Comparison of ENCODE assay signal across 9 cellular contexts in the genomic region with DNA sequence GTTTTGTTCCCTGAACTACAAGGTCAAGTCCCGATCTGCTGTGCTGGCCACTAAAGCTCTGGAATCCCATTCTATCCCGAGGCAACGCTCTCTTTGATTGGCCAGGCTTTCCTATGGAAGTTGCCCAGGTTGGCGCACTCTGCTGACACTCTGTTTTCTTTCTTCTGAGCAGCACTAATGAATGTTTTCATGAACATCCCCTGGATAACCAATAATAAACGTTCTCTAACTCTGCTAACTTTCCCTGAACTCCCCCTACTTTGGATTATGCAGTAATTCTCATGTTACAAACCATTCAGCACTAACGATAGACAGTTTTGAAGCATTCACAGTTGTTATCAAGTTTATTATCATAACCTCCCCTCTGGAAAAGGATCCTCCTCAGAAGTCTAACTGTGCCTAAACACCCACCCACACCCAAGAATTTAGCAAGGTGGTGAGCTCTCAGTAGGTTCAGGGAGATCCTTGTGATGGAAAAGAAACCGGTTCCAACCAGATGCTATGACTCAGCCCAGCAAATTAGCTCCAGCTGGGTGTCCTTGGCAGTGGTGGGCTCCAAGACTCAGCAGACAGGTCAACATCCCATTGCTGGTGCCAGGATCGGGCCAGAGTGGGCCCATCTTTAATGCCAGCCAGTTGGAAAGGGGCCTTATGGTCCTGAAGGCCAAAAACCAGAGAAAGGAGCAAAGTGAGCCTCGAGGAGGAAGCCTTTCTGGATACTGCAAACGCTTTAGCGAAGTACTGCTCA.
DNase-seq lines count a peak whose midpoint lies in the region; ATAC-seq and TF ChIP-seq lines count a peak whose summit lies in the region.
"Had no signal": no experiment of that assay in that cellular context is flagged by ENCODE, and none has a peak within 500 bp of the region (broad histone marks: within the 10 kb centered on the region; RNA-seq: fewer than 3 reads in every experiment).

No MANE protein-coding gene starts in this region.

- no peak for TF ChIP-seq CTCF in heart left ventricle (IDR thresholded peaks at IDR 0.05)

- no peaks in the 10 kb centered on the region for H3K36me3 ChIP-seq in heart left ventricle
- H3K36me3 ChIP-seq in skeletal muscle satellite cell (ENCODE audit: insufficient read depth, low read length), result no peaks in the 10 kb centered on the region

- intact Hi-C loops in heart left ventricle (cut with DNase I), result no loop called here

- H3K27me3 ChIP-seq in heart left ventricle (no peaks in the 10 kb centered on the region), skeletal muscle satellite cell (ENCODE audit: control insufficient read depth, insufficient read depth, low read length) (no peaks in the 10 kb centered on the region)

- H3K4me1 ChIP-seq in heart left ventricle (peaks cover 0 to 75% (median 53%) of the 10 kb centered on the region in 12 donors), skeletal muscle satellite cell (ENCODE audit: control insufficient read depth, insufficient read depth, low read length) (peaks cover 83% of the 10 kb centered on the region)

- peak overlapping the region; percentile 54 for H3K9ac ChIP-seq in skeletal muscle satellite cell (ENCODE audit: low read depth, low read length)

- H3K4me3 ChIP-seq in heart left ventricle (peak overlapping the region in 1 of 12 donors; percentile 7), skeletal muscle satellite cell (ENCODE audit: low read length) (peak overlapping the region; percentile 40)

- H3K27ac ChIP-seq in heart left ventricle, result peak overlapping the region in 10 of 12 donors; percentile 4 to 83 (median 58)

- peak in 3 of 4 donors; percentile 64 to 79 (median 67) for ATAC-seq in heart left ventricle
- ATAC-seq in GM19023 (IDR thresholded peaks at IDR 0.05; ENCODE audit: unreplicated experiment), result no peak
- ATAC-seq in HG03159 (IDR thresholded peaks at IDR 0.05; ENCODE audit: unreplicated experiment), result no peak

- 61 to 68% (median 63%) methylated on average over 11 of the region's 11 CpGs for WGBS in heart left ventricle, 4 donors

- peak overlapping the region; percentile 67 for H3K4me2 ChIP-seq in skeletal muscle satellite cell (ENCODE audit: low read length)

- no peak for TF ChIP-seq POLR2A in heart left ventricle (IDR thresholded peaks at IDR 0.05)

- no peaks in the 10 kb centered on the region for H3K9me3 ChIP-seq in heart left ventricle
- H3K9me3 ChIP-seq in skeletal muscle satellite cell (replicated peaks; ENCODE audit: low read length), result no peaks in the 10 kb centered on the region

- peak; percentile 73 for DNase-seq in HCEC 1CT
- DNase-seq in amniotic stem cell (lab: John Stamatoyannopoulos, UW), result peak; percentile 14
- DNase-seq in heart left ventricle, result peak in 2 of 5 donors; percentile 37 to 50
- DNase-seq in stimulated activated CD8-positive, alpha-beta memory T cell treated with anti-CD3 and anti-CD28 coated beads, Interleukin-4, amount 100 ng/mL, for 48 hours, result no peak
- no peak for DNase-seq in DMS79 treated with DMSO at 0.1 percent for 48 hours (lab: John Stamatoyannopoulos, UW)
- DNase-seq: MM.1S had no signal

Comparison
In these comparisons a context has a peak if more than half of its experiments do, and no peak if none do; other contexts are left out.
1. DNase-seq: peak in HCEC 1CT (single experiment) and amniotic stem cell (single experiment); none in stimulated activated CD8-positive, alpha-beta memory T cell treated with anti-CD3 and anti-CD28 coated beads, Interleukin-4, amount 100 ng/mL, for 48 hours (single experiment) and DMS79 treated with DMSO at 0.1 percent for 48 hours (single experiment).
2. ATAC-seq: peak in heart left ventricle (3 of 4); none in GM19023 (single experiment) and HG03159 (single experiment).